Comparison of ENCODE assay signal across 14 cellular contexts in the genomic region with DNA sequence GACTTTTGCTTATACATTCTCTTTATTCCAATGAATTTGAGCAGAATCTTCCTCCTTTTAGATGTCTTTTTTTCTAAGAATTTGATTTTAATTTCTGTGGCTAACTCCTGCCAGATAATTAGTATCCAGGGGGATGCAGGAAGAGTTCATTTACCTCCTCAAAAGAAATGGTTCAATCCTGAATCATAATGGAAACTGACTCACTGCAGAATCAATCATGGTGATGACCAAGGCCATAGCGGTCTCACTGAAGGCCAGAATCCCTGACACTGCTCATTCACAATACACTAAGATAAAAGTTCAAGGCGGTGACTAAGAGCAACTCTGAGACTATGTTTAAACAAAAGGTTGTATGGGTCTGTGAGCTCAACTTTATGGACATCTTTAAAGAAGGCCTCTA.
DNase-seq lines count a peak whose midpoint lies in the region; ATAC-seq and TF ChIP-seq lines count a peak whose summit lies in the region.
"Had no signal": no experiment of that assay in that cellular context is flagged by ENCODE, and none has a peak within 500 bp of the region (broad histone marks: within the 10 kb centered on the region; RNA-seq: fewer than 3 reads in every experiment).

No MANE protein-coding gene starts in this region.

- H3K9me3 ChIP-seq in adrenal gland (replicated peaks in 1 of 3) = no peaks in the 10 kb centered on the region
- H3K9me3 ChIP-seq: ascending aorta, gastrocnemius medialis, tibial artery had no signal

- TF ChIP-seq CTCF in adrenal gland (IDR thresholded peaks at IDR 0.05) (no peak), foreskin fibroblast (IDR thresholded peaks at IDR 0.05; ENCODE audit: low read depth, low read length) (no peak)

- no peak for TF ChIP-seq POLR2A in adrenal gland (IDR thresholded peaks at IDR 0.05)

- H3K36me3 ChIP-seq in adrenal gland (replicated peaks in 1 of 2) = no peaks in the 10 kb centered on the region
- H3K36me3 ChIP-seq: ascending aorta, gastrocnemius medialis, tibial artery had no signal

- WGBS in adrenal gland, 4 donors = 40 to 57% (median 50%) methylated on average over 2 of the region's 2 CpGs

- ATAC-seq in HG03457 (IDR thresholded peaks at IDR 0.05; ENCODE audit: unreplicated experiment) = no peak
- no peak for ATAC-seq in HG02973 (IDR thresholded peaks at IDR 0.05; ENCODE audit: unreplicated experiment)
- ATAC-seq in GM19467 (IDR thresholded peaks at IDR 0.05; ENCODE audit: unreplicated experiment) = no peak
- ATAC-seq: gastrocnemius medialis had no signal

- H3K27me3 ChIP-seq in adrenal gland = no peaks in the 10 kb centered on the region
- H3K27me3 ChIP-seq: ascending aorta, gastrocnemius medialis, tibial artery had no signal

- intact Hi-C loops in adrenal gland (cut with DNase I) = no loop called here

- H3K4me3 ChIP-seq in adrenal gland = no peak overlapping the region
- no peak overlapping the region for H3K4me3 ChIP-seq in foreskin fibroblast (ENCODE audit: low read depth in 1 of 2, low read length in 2 of 2)
- H3K4me3 ChIP-seq: ascending aorta, gastrocnemius medialis, tibial artery had no signal

- peaks cover 0 to 48% of the 10 kb centered on the region in 2 donors for H3K4me1 ChIP-seq in adrenal gland (replicated peaks in 1 of 2)
- H3K4me1 ChIP-seq: ascending aorta, gastrocnemius medialis, tibial artery had no signal

- DNase-seq in HCEC 1CT = peak; percentile 88
- peak; percentile 59 to 85 (median 76) for DNase-seq in adrenal gland
- DNase-seq in foreskin fibroblast = peak; percentile 33 to 37
- peak; percentile 62 for DNase-seq in stromal cell of bone marrow (ENCODE audit: low read depth)
- DNase-seq: activated CD4-positive, alpha-beta T cell treated with anti-CD3 and anti-CD28 coated beads, Interleukin-2, amount 50 U/mL, for 4 hours; CD8-positive, alpha-beta memory T cell; gastrocnemius medialis; NCI-H1105 treated with DMSO at 0.1 percent for 48 hours; NK-92 treated with Interleukin-12 subunit alpha and Interleukin-12 subunit beta, amount 100 ng/mL, for 24 hours; tibial artery had no signal

- peak overlapping the region in 4 of 5 donors; percentile 31 to 69 (median 64) for H3K27ac ChIP-seq in adrenal gland
- H3K27ac ChIP-seq: ascending aorta, gastrocnemius medialis, tibial artery had no signal

Comparison
In these comparisons a context has a peak if more than half of its experiments do, and no peak if none do; other contexts are left out.
1. DNase-seq: peak in every context shown above with its lines; median percentile 88 in HCEC 1CT; 76 in adrenal gland; 62 in stromal cell of bone marrow; 35 in foreskin fibroblast.